ENCODE assay signal across 12 cellular contexts in genomic region chr19:10462042-10462441, GRCh38. TPM values are rescaled to one million over a fixed set of nuclear protein-coding genes. Genes with fewer than 3 reads are reported as not detected.
DNase-seq lines count a peak whose midpoint lies in the region; ATAC-seq, FAIRE-seq and TF ChIP-seq lines count a peak whose summit lies in the region.
"Not testable (repeated sequence)": the region's sequence is repeated elsewhere in the genome, so short reads cannot be mapped to it uniquely, and the experiment has no call there.
"Had no signal": no experiment of that assay in that cellular context is flagged by ENCODE, and none has a peak within 500 bp of the region (broad histone marks: within the 10 kb centered on the region; RNA-seq: fewer than 3 reads in every experiment).

No MANE protein-coding gene starts in this region.

- not testable (repeated sequence) for H3K36me3 Mint-ChIP-seq in CD4-positive, alpha-beta memory T cell; T-cell; astrocyte (ENCODE audit: low read depth, unreplicated experiment); nephron progenitor cell (ENCODE audit: low read depth)
- H3K36me3 Mint-ChIP-seq in stimulated activated naive B cell treated with anti-CD40 and anti-IgM and Interleukin-4, amounts not matched to agents 10 μg/mL and 1 μg/mL and 100 μg/mL, for 72 hours = peaks cover 25 to 35% of the 10 kb centered on the region in 2 donors

- not testable (repeated sequence) for H3K14ac ChIP-seq in IMR-90 (replicated peaks; ENCODE audit: low read depth, low read length); H1 (ENCODE audit: insufficient read length)

- H3K27ac Mint-ChIP-seq in CD4-positive, alpha-beta memory T cell = peak overlapping the region in 2 of 7 donors; percentile 46 to 74
- H3K27ac Mint-ChIP-seq in T-cell; astrocyte (ENCODE audit: unreplicated experiment); nephron progenitor cell; stimulated activated naive B cell treated with anti-CD40 and anti-IgM and Interleukin-4, amounts not matched to agents 10 μg/mL and 1 μg/mL and 100 μg/mL, for 72 hours: not testable (repeated sequence)

- H4K8ac ChIP-seq in IMR-90 (ENCODE audit: low read depth in 2 of 2, low read length in 2 of 2); H1 (ENCODE audit: extremely low read depth, insufficient read depth, low read length): not testable (repeated sequence)

- intact Hi-C loops in CD4-positive, alpha-beta memory T cell (cut with micrococcal nuclease); IMR-90 (cut with micrococcal nuclease): not testable (repeated sequence)

- not testable (repeated sequence) for ATAC-seq in IMR-90 (ENCODE audit: low read depth); T-cell (replicated peaks in 1 of 4); stimulated activated naive B cell treated with anti-CD40 and anti-IgM and Interleukin-4, amounts not matched to agents 10 μg/mL and 1 μg/mL and 100 μg/mL, for 72 hours (replicated peaks)

- not testable (repeated sequence) for H3K4me1 ChIP-seq in CD4-positive, alpha-beta memory T cell (ENCODE audit: insufficient read depth, low read length); IMR-90 (ENCODE audit: control insufficient read depth, insufficient read depth, low read length); astrocyte (ENCODE audit: insufficient read depth, low read length); H1 (replicated peaks in 1 of 4; ENCODE audit: control insufficient read depth in 3 of 4, insufficient read depth in 4 of 4, low read length in 3 of 4); iPS-20b (ENCODE audit: insufficient read depth, low read length)

- not testable (repeated sequence) for H4K20me1 ChIP-seq in IMR-90 (ENCODE audit: insufficient read depth, low read length); astrocyte (ENCODE audit: insufficient read depth, low read length); H1 (replicated peaks in 1 of 2; ENCODE audit: control insufficient read depth in 1 of 2, insufficient read depth in 2 of 2, low read length in 2 of 2)

- peak overlapping the region; percentile 40 to 76 (median 56) for H3K4me3 Mint-ChIP-seq in CD4-positive, alpha-beta memory T cell
- H3K4me3 Mint-ChIP-seq in T-cell = peak overlapping the region; percentile 54 to 71 (median 60)
- H3K4me3 Mint-ChIP-seq in astrocyte (ENCODE audit: unreplicated experiment) = peak overlapping the region; percentile 73
- H3K4me3 Mint-ChIP-seq in nephron progenitor cell = peak overlapping the region; percentile 74
- peak overlapping the region; percentile 49 to 68 for H3K4me3 Mint-ChIP-seq in stimulated activated naive B cell treated with anti-CD40 and anti-IgM and Interleukin-4, amounts not matched to agents 10 μg/mL and 1 μg/mL and 100 μg/mL, for 72 hours

- not testable (repeated sequence) for TF ChIP-seq CTCF in IMR-90 (conservative IDR thresholded peaks at IDR 0.05; ENCODE audit: low read depth, low read length); astrocyte (IDR thresholded peaks at IDR 0.05; ENCODE audit: insufficient read depth, low read depth, low read length); H1 (IDR thresholded peaks at IDR 0.05; ENCODE audit: control extremely low read depth in 1 of 3, insufficient read depth in 1 of 3, low read depth in 1 of 3, low read length in 3 of 3); nephron progenitor cell (IDR thresholded peaks at IDR 0.05)

- H3K79me2 ChIP-seq in astrocyte (ENCODE audit: insufficient read depth, low read length); H1 (ENCODE audit: control insufficient read depth in 1 of 2, insufficient read depth in 2 of 2, low read length in 2 of 2): not testable (repeated sequence)

- H3K23ac ChIP-seq in IMR-90 (ENCODE audit: low read depth, low read length); H1 (ENCODE audit: insufficient read length): not testable (repeated sequence)

- H2BK15ac ChIP-seq in IMR-90 (ENCODE audit: low read depth, low read length); H1 (ENCODE audit: low read length): not testable (repeated sequence)

- H3K36me3 ChIP-seq in CD4-positive, alpha-beta memory T cell (ENCODE audit: insufficient read depth, low read length); astrocyte (ENCODE audit: insufficient read depth, low read length); H1 (ENCODE audit: control insufficient read depth in 2 of 4, insufficient read depth in 4 of 4, low read length in 3 of 4); iPS-20b (ENCODE audit: insufficient read depth, low read depth, low read length): not testable (repeated sequence)
- peaks cover 21% of the 10 kb centered on the region for H3K36me3 ChIP-seq in IMR-90 (ENCODE audit: control insufficient read depth, insufficient read depth, low read length)

- not testable (repeated sequence) for H3K4me2 ChIP-seq in IMR-90 (ENCODE audit: low read depth, low read length)
- peak overlapping the region; percentile 93 for H3K4me2 ChIP-seq in astrocyte (ENCODE audit: low read length)
- peak overlapping the region; percentile 88 to 99 for H3K4me2 ChIP-seq in H1 (ENCODE audit: insufficient read depth in 1 of 2, low read depth in 2 of 2, low read length in 2 of 2)

- not testable (repeated sequence) for TF ChIP-seq POLR2A in IMR-90 (IDR thresholded peaks at IDR 0.05; ENCODE audit: low read depth, low read length); H1 (IDR thresholded peaks at IDR 0.05; ENCODE audit: control extremely low read depth in 1 of 2, low read depth in 2 of 2, low read length in 2 of 2)

- not testable (repeated sequence) for H3K9ac ChIP-seq in IMR-90 (ENCODE audit: low read depth, low read length); astrocyte (ENCODE audit: low read length); H1 (replicated peaks in 1 of 4; ENCODE audit: extremely low read depth in 1 of 4, low read depth in 3 of 4, low read length in 3 of 4); iPS-20b (ENCODE audit: low read depth, low read length)

- 0 out of 2 replicates have a peak overlapping the region, but pooled peaks have one; percentile 60 for H2BK12ac ChIP-seq in H1 (ENCODE audit: low read depth, low read length)

- H3K4me3 ChIP-seq in CD4-positive, alpha-beta memory T cell (ENCODE audit: low read length in 2 of 2); IMR-90 (ENCODE audit: insufficient read depth, low read depth, low read length); astrocyte (ENCODE audit: insufficient read depth, low read depth, low read length): not testable (repeated sequence)
- H3K4me3 ChIP-seq in H1 (ENCODE audit: extremely low read depth in 1 of 4, insufficient read depth in 2 of 4, low read depth in 3 of 4, low read length in 4 of 4) (peak overlapping the region; percentile 62 to 78 (median 72); a peak in 5 of 8 replicates), iPS-20b (ENCODE audit: low read length) (peak overlapping the region; percentile 78; the same call in 1 of the 2 replicates)

- FAIRE-seq in astrocyte (lab: Jason Lieb, UNC); H1 (lab: Jason Lieb, UNC): not testable (repeated sequence)

- H3K9me3 ChIP-seq in CD4-positive, alpha-beta memory T cell (ENCODE audit: control insufficient read depth in 1 of 2, low read length in 2 of 2); IMR-90 (ENCODE audit: control insufficient read depth, insufficient read depth, low read length); astrocyte (ENCODE audit: insufficient read depth, low read depth, low read length); H1 (ENCODE audit: insufficient read depth in 2 of 2, low read depth in 1 of 2, low read length in 1 of 2); iPS-20b (ENCODE audit: insufficient read depth, low read depth, low read length): not testable (repeated sequence)

- TF ChIP-seq RAD21 in IMR-90 (IDR thresholded peaks at IDR 0.05; ENCODE audit: low read length); H1 (IDR thresholded peaks at IDR 0.05 in 1 of 2, conservative IDR thresholded peaks at IDR 0.05 in 1 of 2; ENCODE audit: low read depth in 2 of 2, low read length in 2 of 2): not testable (repeated sequence)

- not testable (repeated sequence) for BruUV-seq in IMR-90 (replicated peaks; lab: Mats Ljungman, UMichigan)

- H3K27me3 ChIP-seq in CD4-positive, alpha-beta memory T cell (ENCODE audit: insufficient read depth, low read length); IMR-90 (ENCODE audit: control insufficient read depth, insufficient read depth, low read length); astrocyte (ENCODE audit: insufficient read depth, low read length); H1 (replicated peaks in 1 of 4; ENCODE audit: control insufficient read depth in 3 of 4, extremely low read depth in 1 of 4, insufficient read depth in 3 of 4, low read length in 3 of 4); iPS-20b (ENCODE audit: insufficient read depth, low read length): not testable (repeated sequence)

- 0 out of 2 replicates have a peak overlapping the region, but pooled peaks have one; percentile 13 for H2AK5ac ChIP-seq in IMR-90 (ENCODE audit: low read depth, low read length)
- H2AK5ac ChIP-seq in H1 (ENCODE audit: low read depth, low read length) = not testable (repeated sequence)

- H2BK5ac ChIP-seq in IMR-90 (ENCODE audit: low read depth, low read length, poor library complexity, severe bottlenecking) = not testable (repeated sequence)
- H2BK5ac ChIP-seq in H1 (ENCODE audit: low read depth, low read length) = 0 out of 2 replicates have a peak overlapping the region, but pooled peaks have one; percentile 83

- H4K91ac ChIP-seq in IMR-90 (ENCODE audit: insufficient read depth, low read depth, low read length); H1 (replicated peaks; ENCODE audit: insufficient read length, low read length): not testable (repeated sequence)

- POLR2A ChIA-PET in CD4-positive, alpha-beta memory T cell (lab: Charles Lee; ENCODE audit: partially characterized antibody); IMR-90 (lab: Charles Lee; ENCODE audit: unreplicated experiment); T-cell (lab: Charles Lee): not testable (repeated sequence)
- POLR2A ChIA-PET in H1 (lab: Charles Lee; ENCODE audit: partially characterized antibody) = interaction anchor here (1.0 kb wide), 1 partner anchor 17 kb away, joined by 3 read pairs; no protein-coding TSS in a partner anchor

- DNase-seq in CD4-positive, alpha-beta memory T cell; IMR-90; T-cell; astrocyte (ENCODE audit: low read depth); H1 (ENCODE audit: low read depth in 1 of 2, low spot score in 2 of 2); nephron progenitor cell; stimulated activated naive B cell treated with anti-CD40 and anti-IgM and Interleukin-4, amounts not matched to agents 10 μg/mL and 1 μg/mL and 100 μg/mL, for 72 hours: not testable (repeated sequence)

- not testable (repeated sequence) for H3K9me3 Mint-ChIP-seq in CD4-positive, alpha-beta memory T cell; T-cell; astrocyte (ENCODE audit: unreplicated experiment); nephron progenitor cell; stimulated activated naive B cell treated with anti-CD40 and anti-IgM and Interleukin-4, amounts not matched to agents 10 μg/mL and 1 μg/mL and 100 μg/mL, for 72 hours

- H4K5ac ChIP-seq in IMR-90 (ENCODE audit: low read depth, low read length); H1 (ENCODE audit: insufficient read length, low read depth, low read length): not testable (repeated sequence)

- H2AFZ ChIP-seq in IMR-90 (replicated peaks; ENCODE audit: low read length, poor library complexity); astrocyte (ENCODE audit: low read depth, low read length): not testable (repeated sequence)
- 0 out of 2 replicates have a peak overlapping the region, but pooled peaks have one; percentile 13 for H2AFZ ChIP-seq in H1 (ENCODE audit: low read length)

- H3K27ac ChIP-seq in CD4-positive, alpha-beta memory T cell (ENCODE audit: low read depth, low read length); IMR-90 (ENCODE audit: insufficient read depth, low read length); astrocyte (ENCODE audit: low read depth, low read length); H1 (ENCODE audit: low read depth, low read length); iPS-20b (ENCODE audit: low read length): not testable (repeated sequence)

- not testable (repeated sequence) for H3K79me1 ChIP-seq in IMR-90 (ENCODE audit: low read depth in 1 of 2, low read length in 2 of 2); H1 (ENCODE audit: low read depth, low read length)

- H2BK20ac ChIP-seq in IMR-90 (ENCODE audit: low read depth, low read length); H1 (ENCODE audit: low read length): not testable (repeated sequence)

- in situ Hi-C loops in IMR-90 (cut with MboI; ENCODE audit: low sequenced_read_pairs) = not testable (repeated sequence)

- H3K9me1 ChIP-seq in IMR-90 (ENCODE audit: insufficient read depth, low read length) = not testable (repeated sequence)

- peaks cover 0 to 10% (median 6%) of the 10 kb centered on the region in 4 donors for H3K4me1 Mint-ChIP-seq in CD4-positive, alpha-beta memory T cell
- H3K4me1 Mint-ChIP-seq in T-cell (peaks cover 0 to 15% (median 8%) of the 10 kb centered on the region in 3 donors), nephron progenitor cell (peaks cover 30% of the 10 kb centered on the region)
- not testable (repeated sequence) for H3K4me1 Mint-ChIP-seq in astrocyte (ENCODE audit: low read depth, unreplicated experiment)
- peaks cover 6 to 22% of the 10 kb centered on the region in 2 donors for H3K4me1 Mint-ChIP-seq in stimulated activated naive B cell treated with anti-CD40 and anti-IgM and Interleukin-4, amounts not matched to agents 10 μg/mL and 1 μg/mL and 100 μg/mL, for 72 hours

- not testable (repeated sequence) for H3K56ac ChIP-seq in IMR-90 (ENCODE audit: extremely low read depth, insufficient read depth, low read length); H1 (replicated peaks; ENCODE audit: insufficient read length, low read depth, low read length)

- H2AK9ac ChIP-seq in IMR-90 (replicated peaks; ENCODE audit: low read depth, low read length, poor library complexity) = peak overlapping the region; percentile 39

- H3K4ac ChIP-seq in IMR-90 (ENCODE audit: low read depth, low read length); H1 (replicated peaks; ENCODE audit: insufficient read length, low read depth, low read length): not testable (repeated sequence)

- not testable (repeated sequence) for H2BK120ac ChIP-seq in IMR-90 (ENCODE audit: low read depth, low read length); H1 (replicated peaks; ENCODE audit: low read depth, low read length)

- H3K18ac ChIP-seq in IMR-90 (ENCODE audit: low read depth, low read length) = not testable (repeated sequence)
- peak overlapping the region; percentile 71; the same call in 1 of the 2 replicates for H3K18ac ChIP-seq in H1 (ENCODE audit: extremely low read depth, low read length)

- H3K23me2 ChIP-seq in H1 (ENCODE audit: low read depth, low read length) = not testable (repeated sequence)

- dilution Hi-C loops in IMR-90 (cut with HindIII; ENCODE audit: low sequenced_read_pairs, unreplicated experiment) = not testable (repeated sequence)

- not testable (repeated sequence) for H3K27me3 Mint-ChIP-seq in CD4-positive, alpha-beta memory T cell; T-cell; astrocyte (ENCODE audit: low read depth, unreplicated experiment); nephron progenitor cell (ENCODE audit: low read depth, poor library complexity)
- peaks cover 3 to 11% of the 10 kb centered on the region in 2 donors for H3K27me3 Mint-ChIP-seq in stimulated activated naive B cell treated with anti-CD40 and anti-IgM and Interleukin-4, amounts not matched to agents 10 μg/mL and 1 μg/mL and 100 μg/mL, for 72 hours

- no CpG with 5 or more reads among the region's 15 CpGs for WGBS in IMR-90 (ENCODE audit: extremely low coverage in 2 of 2, insufficient read length in 1 of 2), 2 experiments
- 96% methylated on average over 12 of the region's 15 CpGs; no CpG with 5 or more reads in 1 of the 2 experiments for WGBS in H1 (ENCODE audit: extremely low coverage in 1 of 2, insufficient coverage in 1 of 2, insufficient read length in 1 of 2, insufficient replicate concordance in 2 of 2, low coverage in 1 of 2, low lambda C conversion rate in 2 of 2, missing lambda C conversion rate in 1 of 2), 2 experiments

- CTCF ChIA-PET in CD4-positive, alpha-beta memory T cell (lab: Charles Lee; ENCODE audit: partially characterized antibody); IMR-90 (lab: Yijun Ruan, JAX): not testable (repeated sequence)
- CTCF ChIA-PET in T-cell (lab: Charles Lee) = interaction anchor here (0.6 kb wide), 2 partner anchors 50 to 161 kb away, joined by 3 to 4 read pairs; no protein-coding TSS in a partner anchor
- CTCF ChIA-PET in H1 (lab: Charles Lee; ENCODE audit: partially characterized antibody) = interaction anchor here (2.3 kb wide), 1 partner anchor 16 kb away, joined by 9 read pairs; no protein-coding TSS in a partner anchor

- TF ChIP-seq EP300 in H1 (IDR thresholded peaks at IDR 0.05; ENCODE audit: borderline replicate concordance in 1 of 2, low read depth in 2 of 2, low read length in 2 of 2) = not testable (repeated sequence)

RNA-seq across cellular contexts. Expression of gene KEAP1, which starts 41.1 kb away (rescaled TPM):
- total RNA-seq in CD4-positive, alpha-beta memory T cell = 10 to 100 TPM; 49.2 to 60.1 TPM
- polyA plus RNA-seq in CD4-positive, alpha-beta memory T cell = 10 to 100 TPM; 35.7 to 55.0 TPM
- total RNA-seq in IMR-90 (2012; rRNA removed) (68.0 and 81.6 TPM in 2 replicates), T-cell (10 to 100 TPM; 18.4 to 64.2 (median 56.0) TPM), astrocyte (43.6 and 49.4 TPM in 2 replicates)
- polyA plus RNA-seq in IMR-90 (2012; rRNA removed) (63.4 and 64.2 TPM in 2 replicates), H1 (2011; rRNA removed) (106 and 117 TPM in 2 replicates)
- 43.8 and 70.9 TPM in 2 replicates for polyA plus RNA-seq in IMR-90 (2012; cell fraction: cytosol; rRNA removed)
- 41.2 and 114 TPM in 2 replicates for polyA plus RNA-seq in IMR-90 (2012; cell fraction: nucleus; rRNA removed; ENCODE audit: low replicate concordance)
- total RNA-seq in H1 (2021; fragmentation: NEBNext Ultra II Directional; extraction: Animal tissue kit (Norgen Biotek cat#: 25700)) = 80.6 and 82.0 TPM in 2 replicates
- polyA plus RNA-seq in H1 (2011; cell fraction: cytosol; rRNA removed) = 81.3 TPM
- polyA plus RNA-seq in H1 (2011; cell fraction: nucleus; rRNA removed) = 97.7 TPM
- polyA plus RNA-seq in H1 (2012, experiment 1 of 2) = 81.4 to 108 TPM (median 98.2 TPM) in 4 replicates
- polyA plus RNA-seq in H1 (2012, experiment 2 of 2) = 70.3 TPM
- 39.6 TPM for polyA plus RNA-seq in H1 (2013, experiment 1 of 2)
- 36.8 TPM for polyA plus RNA-seq in H1 (2013, experiment 2 of 2)
- 139 and 176 TPM in 2 replicates for polyA minus RNA-seq in H1 (2011; rRNA and poly(A)+ RNA removed)
- 86.8 TPM for polyA minus RNA-seq in H1 (2011; cell fraction: cytosol; rRNA and poly(A)+ RNA removed)
- 53.1 TPM for polyA minus RNA-seq in H1 (2011; cell fraction: nucleus; rRNA and poly(A)+ RNA removed)

RNA-seq across cellular contexts. Expression of gene PDE4A, which starts 41.7 kb away (rescaled TPM):
- total RNA-seq in CD4-positive, alpha-beta memory T cell = 1 to 10 TPM; 2.5 to 3.3 TPM
- 1 to 10 TPM in 1 of 2 donors, under 1 TPM in 1; 0.81 to 5.6 TPM for polyA plus RNA-seq in CD4-positive, alpha-beta memory T cell
- 1.7 and 1.8 TPM in 2 replicates for total RNA-seq in IMR-90 (2012; rRNA removed)
- polyA plus RNA-seq in IMR-90 (2012; rRNA removed) = 5.9 and 7.0 TPM in 2 replicates
- 4.6 and 8.3 TPM in 2 replicates for polyA plus RNA-seq in IMR-90 (2012; cell fraction: cytosol; rRNA removed)
- polyA plus RNA-seq in IMR-90 (2012; cell fraction: nucleus; rRNA removed; ENCODE audit: low replicate concordance) = 9.1 and 15.3 TPM in 2 replicates
- 10 to 100 TPM in 1 of 5 donors, 1 to 10 TPM in 4; 2.2 to 13.3 (median 6.2) TPM for total RNA-seq in T-cell
- 3.2 and 3.8 TPM in 2 replicates for total RNA-seq in astrocyte
- total RNA-seq in H1 (2021; fragmentation: NEBNext Ultra II Directional; extraction: Animal tissue kit (Norgen Biotek cat#: 25700)) = 4.4 and 5.0 TPM in 2 replicates
- polyA plus RNA-seq in H1 (2011; rRNA removed) = 2.0 and 3.4 TPM in 2 replicates
- 1.8 TPM for polyA plus RNA-seq in H1 (2011; cell fraction: cytosol; rRNA removed)
- 2.5 TPM for polyA plus RNA-seq in H1 (2011; cell fraction: nucleus; rRNA removed)
- polyA plus RNA-seq in H1 (2012, experiment 1 of 2) = 2.6 to 4.2 TPM (median 3.9 TPM) in 4 replicates
- 3.2 TPM for polyA plus RNA-seq in H1 (2012, experiment 2 of 2)
- polyA plus RNA-seq in H1 (2013, experiment 1 of 2) = 3.3 TPM
- 3.4 TPM for polyA plus RNA-seq in H1 (2013, experiment 2 of 2)
- 2.8 and 3.4 TPM in 2 replicates for polyA minus RNA-seq in H1 (2011; rRNA and poly(A)+ RNA removed)
- polyA minus RNA-seq in H1 (2011; cell fraction: cytosol; rRNA and poly(A)+ RNA removed) = 4.5 TPM
- 2.3 TPM for polyA minus RNA-seq in H1 (2011; cell fraction: nucleus; rRNA and poly(A)+ RNA removed)

RNA-seq across cellular contexts. Expression of gene S1PR5, which starts 55.2 kb away (rescaled TPM):
- 1 to 10 TPM; 1.6 to 1.9 TPM for total RNA-seq in CD4-positive, alpha-beta memory T cell
- polyA plus RNA-seq in CD4-positive, alpha-beta memory T cell = 1 to 10 TPM; 1.3 to 3.1 TPM
- total RNA-seq in IMR-90 (2012; rRNA removed) (0.36 and 0.56 TPM in 2 replicates), T-cell (10 to 100 TPM in 1 of 5 donors, 1 to 10 TPM in 4; 1.9 to 25.0 (median 6.5) TPM), astrocyte (1.00 and 1.1 TPM in 2 replicates)
- polyA plus RNA-seq in IMR-90 (2012; rRNA removed) (0.55 and 0.59 TPM in 2 replicates), H1 (2011; rRNA removed) (2.4 and 3.6 TPM in 2 replicates)
- polyA plus RNA-seq in IMR-90 (2012; cell fraction: cytosol; rRNA removed) = 0.31 and 0.86 TPM in 2 replicates
- polyA plus RNA-seq in IMR-90 (2012; cell fraction: nucleus; rRNA removed; ENCODE audit: low replicate concordance) = 0.10 and 0.45 TPM in 2 replicates
- total RNA-seq in H1 (2021; fragmentation: NEBNext Ultra II Directional; extraction: Animal tissue kit (Norgen Biotek cat#: 25700)) = 8.6 and 8.7 TPM in 2 replicates
- 2.7 TPM for polyA plus RNA-seq in H1 (2011; cell fraction: cytosol; rRNA removed)
- 2.3 TPM for polyA plus RNA-seq in H1 (2011; cell fraction: nucleus; rRNA removed)
- polyA plus RNA-seq in H1 (2012, experiment 1 of 2) = 2.7 to 3.3 TPM (median 2.9 TPM) in 4 replicates
- 2.2 TPM for polyA plus RNA-seq in H1 (2012, experiment 2 of 2)
- polyA plus RNA-seq in H1 (2013, experiment 1 of 2) = 14.0 TPM
- 16.1 TPM for polyA plus RNA-seq in H1 (2013, experiment 2 of 2)
- polyA minus RNA-seq in H1 (2011; rRNA and poly(A)+ RNA removed) = 0.46 and 0.63 TPM in 2 replicates
- 1.8 TPM for polyA minus RNA-seq in H1 (2011; cell fraction: cytosol; rRNA and poly(A)+ RNA removed)
- 2.0 TPM for polyA minus RNA-seq in H1 (2011; cell fraction: nucleus; rRNA and poly(A)+ RNA removed)
- total RNA-seq: CD4-positive, CD25-positive, alpha-beta regulatory T cell; LHCN-M2; T-helper 2 cell treated with Interferon-gamma antibody and Interleukin-4, amounts not matched to agents 100 ng/mL and 5 ng/mL, for 36 hours had no signal
- polyA plus RNA-seq: neural cell had no signal

RNA-seq across cellular contexts. Expression of gene CDC37, which starts 58.7 kb away (rescaled TPM):
- total RNA-seq in CD4-positive, alpha-beta memory T cell = 100 to 1,000 TPM; 180 to 185 TPM
- polyA plus RNA-seq in CD4-positive, alpha-beta memory T cell = 10 to 100 TPM; 51.8 to 87.1 TPM
- 209 and 248 TPM in 2 replicates for total RNA-seq in IMR-90 (2012; rRNA removed)
- polyA plus RNA-seq in IMR-90 (2012; rRNA removed) = 629 and 650 TPM in 2 replicates
- polyA plus RNA-seq in IMR-90 (2012; cell fraction: cytosol; rRNA removed) = 391 and 499 TPM in 2 replicates
- 1,716 and 1,854 TPM in 2 replicates for polyA plus RNA-seq in IMR-90 (2012; cell fraction: nucleus; rRNA removed; ENCODE audit: low replicate concordance)
- total RNA-seq in T-cell = 100 to 1,000 TPM; 163 to 205 (median 190) TPM
- total RNA-seq in astrocyte = 240 TPM in 2 replicates
- total RNA-seq in H1 (2021; fragmentation: NEBNext Ultra II Directional; extraction: Animal tissue kit (Norgen Biotek cat#: 25700)) = 162 and 164 TPM in 2 replicates
- polyA plus RNA-seq in H1 (2011; rRNA removed) = 181 and 285 TPM in 2 replicates
- polyA plus RNA-seq in H1 (2011; cell fraction: cytosol; rRNA removed) = 404 TPM
- polyA plus RNA-seq in H1 (2011; cell fraction: nucleus; rRNA removed) = 587 TPM
- polyA plus RNA-seq in H1 (2012, experiment 1 of 2) = 155 to 277 TPM (median 276 TPM) in 4 replicates
- polyA plus RNA-seq in H1 (2012, experiment 2 of 2) = 150 TPM
- polyA plus RNA-seq in H1 (2013, experiment 1 of 2) = 155 TPM
- 145 TPM for polyA plus RNA-seq in H1 (2013, experiment 2 of 2)
- 66.0 and 91.9 TPM in 2 replicates for polyA minus RNA-seq in H1 (2011; rRNA and poly(A)+ RNA removed)
- 104 TPM for polyA minus RNA-seq in H1 (2011; cell fraction: cytosol; rRNA and poly(A)+ RNA removed)
- 73.2 TPM for polyA minus RNA-seq in H1 (2011; cell fraction: nucleus; rRNA and poly(A)+ RNA removed)
